8 cellular contexts compared by ENCODE assay signal in genomic region chr16:29975811-29976511, GRCh38. TPM values are rescaled to one million over a fixed set of nuclear protein-coding genes. Genes with fewer than 3 reads are reported as not detected.
A peak's percentile ranks its signal among the peaks of the same experiment; 100 is the strongest.
DNase-seq lines count a peak whose midpoint lies in the region; ATAC-seq and TF ChIP-seq lines count a peak whose summit lies in the region.

No MANE protein-coding gene starts in this region.

- peaks cover 35% of the 10 kb centered on the region for H3K36me3 ChIP-seq in right atrium auricular region

- H3K4me3 Mint-ChIP-seq in activated CD8-positive, alpha-beta T cell treated with anti-CD3 and anti-CD28 coated beads for 36 hours = peak overlapping the region; percentile 80
- peak overlapping the region; percentile 93 for H3K4me3 Mint-ChIP-seq in stimulated activated memory B cell treated with anti-CD40 and anti-IgM and Interleukin-4, amounts not matched to agents 10 μg/mL and 1 μg/mL and 100 μg/mL, for 72 hours

- H3K4me3 ChIP-seq in right atrium auricular region = peak overlapping the region; percentile 3 to 96

- no peaks in the 10 kb centered on the region for H3K27me3 ChIP-seq in right atrium auricular region

- intact Hi-C loops in activated CD8-positive, alpha-beta T cell treated with anti-CD3 and anti-CD28 coated beads for 36 hours (cut with micrococcal nuclease) = no loop called here

- POLR2A ChIA-PET in activated CD8-positive, alpha-beta T cell treated with anti-CD3 and anti-CD28 coated beads for 36 hours (lab: Charles Lee) = interaction anchor here (1.1 to 8.9 kb wide), 3 partner anchors 10 to 27 kb away, joined by 3 to 74 read pairs (median 3); partner anchors contain the start of genes HIRIP3 and INO80E

- CTCF ChIA-PET in activated CD8-positive, alpha-beta T cell treated with anti-CD3 and anti-CD28 coated beads for 36 hours (lab: Charles Lee) = interaction anchor here (1.2 to 1.4 kb wide), 3 partner anchors 51 to 160 kb away, joined by 3 to 5 read pairs (median 4); partner anchors contain the start of gene PAGR1

- H3K9me3 ChIP-seq in right atrium auricular region = no peaks in the 10 kb centered on the region

- H3K36me3 Mint-ChIP-seq in activated CD8-positive, alpha-beta T cell treated with anti-CD3 and anti-CD28 coated beads for 36 hours (ENCODE audit: low read depth) = peaks cover 23% of the 10 kb centered on the region
- peaks cover 25% of the 10 kb centered on the region for H3K36me3 Mint-ChIP-seq in stimulated activated memory B cell treated with anti-CD40 and anti-IgM and Interleukin-4, amounts not matched to agents 10 μg/mL and 1 μg/mL and 100 μg/mL, for 72 hours

- H3K27me3 Mint-ChIP-seq in activated CD8-positive, alpha-beta T cell treated with anti-CD3 and anti-CD28 coated beads for 36 hours = no peaks in the 10 kb centered on the region
- H3K27me3 Mint-ChIP-seq in stimulated activated memory B cell treated with anti-CD40 and anti-IgM and Interleukin-4, amounts not matched to agents 10 μg/mL and 1 μg/mL and 100 μg/mL, for 72 hours = no peaks in the 10 kb centered on the region

- TF ChIP-seq CTCF in activated CD8-positive, alpha-beta T cell treated with anti-CD3 and anti-CD28 coated beads for 36 hours (IDR thresholded peaks at IDR 0.05) = no peak
- TF ChIP-seq CTCF in right atrium auricular region (IDR thresholded peaks at IDR 0.05) = no peak

- peak overlapping the region; percentile 37 for H3K27ac Mint-ChIP-seq in activated CD8-positive, alpha-beta T cell treated with anti-CD3 and anti-CD28 coated beads for 36 hours
- H3K27ac Mint-ChIP-seq in stimulated activated memory B cell treated with anti-CD40 and anti-IgM and Interleukin-4, amounts not matched to agents 10 μg/mL and 1 μg/mL and 100 μg/mL, for 72 hours = peak overlapping the region; percentile 80

- peaks cover 30% of the 10 kb centered on the region for H3K4me1 Mint-ChIP-seq in activated CD8-positive, alpha-beta T cell treated with anti-CD3 and anti-CD28 coated beads for 36 hours (ENCODE audit: low read depth)
- H3K4me1 Mint-ChIP-seq in stimulated activated memory B cell treated with anti-CD40 and anti-IgM and Interleukin-4, amounts not matched to agents 10 μg/mL and 1 μg/mL and 100 μg/mL, for 72 hours = peaks cover 39% of the 10 kb centered on the region

- DNase-seq in DMS79 treated with DMSO at 0.1 percent for 48 hours (lab: John Stamatoyannopoulos, UW) (peak; percentile 4), DMS79 (lab: John Stamatoyannopoulos, UW) (no peak), right atrium auricular region (ENCODE audit: low spot score) (no peak), NCI-H510A (lab: John Stamatoyannopoulos, UW) (no peak)
- peak; percentile 14 for DNase-seq in activated CD8-positive, alpha-beta T cell treated with anti-CD3 and anti-CD28 coated beads for 36 hours
- DNase-seq in stimulated activated CD4-positive, alpha-beta T cell treated with anti-CD3 and anti-CD28 coated beads, Interleukin-4, amount 100 ng/mL, for 4 hours = no peak

- ATAC-seq in activated CD8-positive, alpha-beta T cell treated with anti-CD3 and anti-CD28 coated beads for 36 hours = no peak
- no peak for ATAC-seq in stimulated activated memory B cell treated with anti-CD40 and anti-IgM and Interleukin-4, amounts not matched to agents 10 μg/mL and 1 μg/mL and 100 μg/mL, for 72 hours
- ATAC-seq in HG02885 (IDR thresholded peaks at IDR 0.05; ENCODE audit: poor library complexity, unreplicated experiment) = no peak

- peak overlapping the region; percentile 91 to 97 for H3K27ac ChIP-seq in right atrium auricular region

- peaks cover 0 to 49% of the 10 kb centered on the region in 2 donors for H3K4me1 ChIP-seq in right atrium auricular region

- H3K9me3 Mint-ChIP-seq in activated CD8-positive, alpha-beta T cell treated with anti-CD3 and anti-CD28 coated beads for 36 hours = peaks cover 6% of the 10 kb centered on the region
- H3K9me3 Mint-ChIP-seq in stimulated activated memory B cell treated with anti-CD40 and anti-IgM and Interleukin-4, amounts not matched to agents 10 μg/mL and 1 μg/mL and 100 μg/mL, for 72 hours = no peaks in the 10 kb centered on the region

RNA-seq across cellular contexts. Expression of gene TAOK2, which starts 2.3 kb away (rescaled TPM):
- 10 to 100 TPM; 25.0 to 25.9 TPM for total RNA-seq in activated CD8-positive, alpha-beta T cell treated with anti-CD3 and anti-CD28 coated beads for 36 hours
- total RNA-seq in right atrium auricular region = 10 to 100 TPM; 29.1 to 36.7 TPM

RNA-seq across cellular contexts. Expression of gene TMEM219, which starts 14.1 kb away (rescaled TPM):
- 10 to 100 TPM; 31.9 to 34.9 TPM for total RNA-seq in activated CD8-positive, alpha-beta T cell treated with anti-CD3 and anti-CD28 coated beads for 36 hours
- 100 to 1,000 TPM; 100 to 107 TPM for total RNA-seq in right atrium auricular region

RNA-seq across cellular contexts. Expression of gene HIRIP3, which starts 19.5 kb away (rescaled TPM):
- total RNA-seq in activated CD8-positive, alpha-beta T cell treated with anti-CD3 and anti-CD28 coated beads for 36 hours = 10 to 100 TPM; 35.2 to 36.4 TPM
- 10 to 100 TPM; 10.3 to 11.4 TPM for total RNA-seq in right atrium auricular region

RNA-seq across cellular contexts. Expression of gene INO80E, which starts 20.1 kb away (rescaled TPM):
- total RNA-seq in activated CD8-positive, alpha-beta T cell treated with anti-CD3 and anti-CD28 coated beads for 36 hours = 10 to 100 TPM; 75.9 to 79.1 TPM
- 100 to 1,000 TPM in 1 of 2 donors, 10 to 100 TPM in 1; 33.4 to 117 TPM for total RNA-seq in right atrium auricular region

RNA-seq across cellular contexts. Expression of gene DOC2A, which starts 34.9 kb away (rescaled TPM):
- total RNA-seq in activated CD8-positive, alpha-beta T cell treated with anti-CD3 and anti-CD28 coated beads for 36 hours = 1 to 10 TPM in 1 of 2 experiments, under 1 TPM in 1; 0.68 to 1.8 TPM
- not detected for total RNA-seq in right atrium auricular region

Comparison
In these comparisons a context has a peak if more than half of its experiments do, and no peak if none do; other contexts are left out.
1. DNase-seq: peak in DMS79 treated with DMSO at 0.1 percent for 48 hours (single experiment) and activated CD8-positive, alpha-beta T cell treated with anti-CD3 and anti-CD28 coated beads for 36 hours (single experiment); none in DMS79 (single experiment), right atrium auricular region (single experiment), NCI-H510A (single experiment) and stimulated activated CD4-positive, alpha-beta T cell treated with anti-CD3 and anti-CD28 coated beads, Interleukin-4, amount 100 ng/mL, for 4 hours (0 of 2).